Comparison of ENCODE assay signal across 8 cellular contexts in the genomic region with DNA sequence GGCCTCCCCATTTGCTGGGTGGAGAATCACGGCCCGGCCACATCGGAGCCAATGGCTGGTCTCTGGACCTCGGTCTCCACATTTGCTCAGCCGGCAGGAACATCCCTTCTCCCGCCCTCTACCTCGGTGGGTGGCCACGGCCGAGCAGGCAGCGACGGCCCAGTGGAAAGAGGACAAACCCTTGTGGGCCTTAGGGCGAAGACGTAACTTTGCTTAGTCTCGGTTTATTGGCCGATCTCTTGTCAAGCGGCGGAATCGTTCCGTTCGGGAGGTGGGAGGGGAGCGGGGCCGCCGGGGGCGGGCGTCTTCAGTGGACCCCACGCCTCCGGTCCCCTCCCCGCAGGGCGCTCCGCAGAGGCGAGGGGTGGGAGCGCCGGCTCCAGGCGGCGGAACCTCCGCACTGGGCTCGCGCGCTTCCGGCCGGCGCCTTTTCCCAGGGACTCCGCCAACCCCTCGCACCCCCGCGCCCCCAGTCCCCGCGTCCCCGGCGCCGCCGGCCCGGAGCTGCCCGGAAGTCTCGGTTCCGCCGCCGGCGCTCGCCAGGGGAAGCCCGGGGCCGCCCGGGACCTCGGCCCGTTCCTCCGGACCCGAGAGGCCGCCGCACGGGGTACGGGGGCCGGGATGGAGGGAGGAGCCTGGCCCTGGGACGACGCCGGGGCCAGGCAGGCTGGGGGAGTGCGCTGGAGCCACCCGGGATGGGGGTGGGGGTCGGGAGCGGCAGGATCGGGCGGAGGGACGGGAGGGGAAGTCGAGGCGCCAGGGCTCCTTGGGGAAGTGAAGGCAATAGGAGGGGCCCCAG. TPM values are rescaled to one million over a fixed set of nuclear protein-coding genes. Genes with fewer than 3 reads are reported as not detected.
DNase-seq lines count a peak whose midpoint lies in the region; ATAC-seq and TF ChIP-seq lines count a peak whose summit lies in the region.

A gene with protein sequence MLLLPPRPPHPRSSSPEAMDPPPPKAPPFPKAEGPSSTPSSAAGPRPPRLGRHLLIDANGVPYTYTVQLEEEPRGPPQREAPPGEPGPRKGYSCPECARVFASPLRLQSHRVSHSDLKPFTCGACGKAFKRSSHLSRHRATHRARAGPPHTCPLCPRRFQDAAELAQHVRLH (plus strand): TSS at position 426 of the 799 bp plus-strand sequence. CDS start 1,507 bp downstream, outside the sequence.

- H4K20me1 ChIP-seq in neural progenitor cell (ENCODE audit: low read depth): peaks cover 13% of the 10 kb centered on the region

- peaks cover 92% of the 10 kb centered on the region for H3K79me2 ChIP-seq in neural progenitor cell (ENCODE audit: low read depth)

- H3K4me2 ChIP-seq in neural progenitor cell: peak within 1 kb of the TSS; percentile 99

- peak within 1 kb of the TSS; percentile 89 to 95 for H3K4me3 ChIP-seq in gastroesophageal sphincter
- H3K4me3 ChIP-seq in neural progenitor cell: peak within 1 kb of the TSS; percentile 80
- H3K4me3 ChIP-seq in upper lobe of left lung: peak within 1 kb of the TSS; percentile 74 to 96 (median 86)

- H3K27ac ChIP-seq in RWPE1: peak within 1 kb of the TSS; percentile 96
- peak within 1 kb of the TSS; percentile 83 to 96 (median 93) for H3K27ac ChIP-seq in gastroesophageal sphincter
- H3K27ac ChIP-seq in neural progenitor cell: peak within 1 kb of the TSS; percentile 85
- peak within 1 kb of the TSS; percentile 88 to 94 (median 92) for H3K27ac ChIP-seq in upper lobe of left lung

- H3K4me1 Mint-ChIP-seq in activated naive CD4-positive, alpha-beta T cell treated with anti-CD3 and anti-CD28 coated beads, Interleukin-2, amount 50 U/mL, for 24 hours: peaks cover 67% of the 10 kb centered on the region
- peaks cover 45% of the 10 kb centered on the region for H3K4me1 Mint-ChIP-seq in neural progenitor cell

- peak within 1 kb of the TSS; percentile 73 for H3K9ac ChIP-seq in neural progenitor cell

- TF ChIP-seq EP300 in gastroesophageal sphincter (IDR thresholded peaks at IDR 0.05) (no peak), upper lobe of left lung (IDR thresholded peaks at IDR 0.05) (no peak)

- 0% methylated on average over 11 of the region's 84 CpGs; no CpG with 5 or more reads in 1 of the 2 donors for WGBS in gastroesophageal sphincter (ENCODE audit: low coverage in 1 of 2), 2 donors
- 3% methylated on average over 38 of the region's 84 CpGs; no CpG with 5 or more reads in 1 of the 2 donors for WGBS in upper lobe of left lung, 2 donors

- H3F3A ChIP-seq in neural progenitor cell (ENCODE audit: low read depth): peaks cover 44% of the 10 kb centered on the region

- ATAC-seq in HG03521 (IDR thresholded peaks at IDR 0.05; ENCODE audit: unreplicated experiment): peak; percentile 26
- peak; percentile 72 for ATAC-seq in gastroesophageal sphincter
- peak; percentile 54 to 86 for ATAC-seq in upper lobe of left lung (ENCODE audit: low FRiP score in 2 of 2)

- TF ChIP-seq POLR2A in gastroesophageal sphincter (IDR thresholded peaks at IDR 0.05): peak; percentile 14 to 30
- TF ChIP-seq POLR2A in upper lobe of left lung (IDR thresholded peaks at IDR 0.05): peak in 2 of 4 donors; percentile 0 to 36

- CTCF ChIA-PET in RWPE1 (lab: Yijun Ruan, JAX): interaction anchor here (0.5 to 1.4 kb wide), 2 partner anchors 32 to 128 kb away, joined by 3 to 4 read pairs; no protein-coding TSS in a partner anchor

- peak within 1 kb of the TSS; percentile 89 for H3K4me3 Mint-ChIP-seq in activated naive CD4-positive, alpha-beta T cell treated with anti-CD3 and anti-CD28 coated beads, Interleukin-2, amount 50 U/mL, for 24 hours
- H3K4me3 Mint-ChIP-seq in neural progenitor cell: peak within 1 kb of the TSS; percentile 92

- H3K36me3 Mint-ChIP-seq in activated naive CD4-positive, alpha-beta T cell treated with anti-CD3 and anti-CD28 coated beads, Interleukin-2, amount 50 U/mL, for 24 hours: peaks cover 9% of the 10 kb centered on the region
- H3K36me3 Mint-ChIP-seq in neural progenitor cell: peaks cover 15% of the 10 kb centered on the region

- POLR2A ChIA-PET in RWPE1 (lab: Yijun Ruan, JAX; ENCODE audit: low non-redundant PET): interaction anchor here (0.6 kb wide), 1 partner anchor 173 kb away, joined by 3 read pairs; no protein-coding TSS in a partner anchor

- H3K4me1 ChIP-seq in gastroesophageal sphincter (peaks cover 5 to 95% (median 64%) of the 10 kb centered on the region in 3 donors), neural progenitor cell (peaks cover 23% of the 10 kb centered on the region), upper lobe of left lung (peaks cover 64 to 92% (median 69%) of the 10 kb centered on the region in 4 donors)

- H3K27ac Mint-ChIP-seq in activated naive CD4-positive, alpha-beta T cell treated with anti-CD3 and anti-CD28 coated beads, Interleukin-2, amount 50 U/mL, for 24 hours: peak within 1 kb of the TSS; percentile 89
- H3K27ac Mint-ChIP-seq in neural progenitor cell: peak within 1 kb of the TSS; percentile 94

- H3K9me3 Mint-ChIP-seq in activated naive CD4-positive, alpha-beta T cell treated with anti-CD3 and anti-CD28 coated beads, Interleukin-2, amount 50 U/mL, for 24 hours: no peaks in the 10 kb centered on the region
- no peaks in the 10 kb centered on the region for H3K9me3 Mint-ChIP-seq in neural progenitor cell

- no peaks in the 10 kb centered on the region for H3K27me3 ChIP-seq in gastroesophageal sphincter
- no peaks in the 10 kb centered on the region for H3K27me3 ChIP-seq in neural progenitor cell
- no peaks in the 10 kb centered on the region for H3K27me3 ChIP-seq in upper lobe of left lung

- no peak for TF ChIP-seq CTCF in RWPE1 (conservative IDR thresholded peaks at IDR 0.05; ENCODE audit: low read depth)
- no peak for TF ChIP-seq CTCF in gastroesophageal sphincter (IDR thresholded peaks at IDR 0.05)
- TF ChIP-seq CTCF in neural progenitor cell (IDR thresholded peaks at IDR 0.05): no peak
- TF ChIP-seq CTCF in upper lobe of left lung (IDR thresholded peaks at IDR 0.05): no peak

- peak; percentile 56 for DNase-seq in GDM1 (lab: John Stamatoyannopoulos, UW)
- peak; percentile 54 for DNase-seq in RWPE1 (ENCODE audit: low spot score)
- peak; percentile 78 for DNase-seq in neural progenitor cell (ENCODE audit: low spot score)
- peak; percentile 53 to 95 for DNase-seq in upper lobe of left lung
- DNase-seq in NCI-H1048 (lab: John Stamatoyannopoulos, UW): no peak

- H3K9me3 ChIP-seq in gastroesophageal sphincter: no peaks in the 10 kb centered on the region
- H3K9me3 ChIP-seq in neural progenitor cell (ENCODE audit: low read depth): no peaks in the 10 kb centered on the region
- H3K9me3 ChIP-seq in upper lobe of left lung: no peaks in the 10 kb centered on the region

- H3K27me3 Mint-ChIP-seq in activated naive CD4-positive, alpha-beta T cell treated with anti-CD3 and anti-CD28 coated beads, Interleukin-2, amount 50 U/mL, for 24 hours: no peaks in the 10 kb centered on the region
- H3K27me3 Mint-ChIP-seq in neural progenitor cell (ENCODE audit: insufficient read depth, low read depth): peaks cover 29% of the 10 kb centered on the region

- peak within 1 kb of the TSS; percentile 57 for H2AFZ ChIP-seq in neural progenitor cell (replicated peaks)

- H3K36me3 ChIP-seq in gastroesophageal sphincter: peaks cover 0 to 14% of the 10 kb centered on the region in 2 donors
- no peaks in the 10 kb centered on the region for H3K36me3 ChIP-seq in neural progenitor cell
- peaks cover 5 to 13% (median 12%) of the 10 kb centered on the region in 4 donors for H3K36me3 ChIP-seq in upper lobe of left lung

RNA-seq across cellular contexts. Expression of the gene that starts here (rescaled TPM):
- 10 to 100 TPM; 28.9 to 44.1 (median 35.2) TPM for total RNA-seq in gastroesophageal sphincter
- 2.8 and 13.4 TPM in 2 replicates for total RNA-seq in neural progenitor cell (ENCODE audit: low replicate concordance)
- total RNA-seq in upper lobe of left lung: 10 to 100 TPM; 28.1 to 84.1 (median 38.0) TPM
